In the genomic region with DNA sequence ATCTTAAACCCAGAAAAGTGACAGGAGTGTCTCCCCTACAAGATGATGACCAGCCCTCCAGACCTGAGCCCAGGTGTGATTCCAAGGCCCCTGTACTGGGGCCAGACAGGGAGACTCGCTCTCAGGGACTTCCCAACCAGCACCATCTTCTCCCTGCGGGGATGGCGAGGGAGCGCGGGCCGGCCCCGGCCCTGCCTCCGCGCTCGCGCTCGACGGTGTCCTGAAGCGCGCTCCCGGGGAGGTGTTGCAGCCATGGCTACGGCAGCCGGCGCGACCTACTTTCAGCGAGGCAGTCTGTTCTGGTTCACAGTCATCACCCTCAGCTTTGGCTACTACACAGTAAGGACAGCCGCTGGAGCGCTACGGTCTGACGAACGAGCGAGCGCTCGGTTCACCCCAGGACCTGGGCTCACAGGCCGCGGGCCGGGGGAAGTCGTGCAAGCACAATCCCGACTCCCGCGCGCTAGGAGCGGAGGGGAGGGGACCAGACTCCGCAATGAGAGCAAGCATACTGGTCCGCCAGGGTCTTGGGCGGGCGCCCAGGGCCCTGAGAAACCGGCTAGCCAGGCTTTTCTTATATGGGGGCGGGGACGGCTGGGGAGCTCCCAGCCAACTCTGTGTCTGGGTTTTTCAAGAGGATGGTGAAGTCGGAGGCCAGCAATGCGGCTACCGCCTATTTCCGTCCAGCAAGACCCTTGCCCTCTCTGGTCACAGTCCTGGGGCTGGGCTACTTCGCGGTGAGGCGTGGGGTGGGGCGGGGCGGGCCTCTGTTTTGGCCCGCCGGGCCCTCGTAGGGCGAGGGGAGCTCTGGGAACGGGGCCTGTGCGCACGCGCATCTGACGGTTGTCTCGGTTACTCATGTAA, we compare ENCODE assay signal across 8 cellular contexts. TPM values are rescaled to one million over a fixed set of nuclear protein-coding genes. Genes with fewer than 3 reads are reported as not detected.
DNase-seq lines count a peak whose midpoint lies in the region; ATAC-seq and TF ChIP-seq lines count a peak whose summit lies in the region.

Gene TMEM254 (plus strand): TSS at position 218 of the 864 bp plus-strand sequence. CDS start 35 bp downstream, at position 253.

- peak; percentile 38 for TF ChIP-seq POLR2A in IMR-90 (IDR thresholded peaks at IDR 0.05; ENCODE audit: low read depth, low read length)

- H2AFZ ChIP-seq in IMR-90 (replicated peaks; ENCODE audit: low read length, poor library complexity), result peak within 1 kb of the TSS; percentile 99

- H3K4me3 Mint-ChIP-seq in activated T-cell treated with anti-CD3 and anti-CD28 coated beads, Interleukin-2, amount 50 U/mL, for 4 hours, result peak within 1 kb of the TSS; percentile 99

- H3K4me2 ChIP-seq in IMR-90 (ENCODE audit: low read depth, low read length), result peak within 1 kb of the TSS; percentile 90

- 2% methylated on average over 32 of the region's 64 CpGs; no CpG with 5 or more reads in 1 of the 2 experiments for WGBS in IMR-90 (ENCODE audit: extremely low coverage in 2 of 2, insufficient read length in 1 of 2), 2 experiments

- peak within 1 kb of the TSS; percentile 29; the same call in 1 of the 2 replicates for H2AK5ac ChIP-seq in IMR-90 (ENCODE audit: low read depth, low read length)

- no TSS peak for BruUV-seq in IMR-90 (replicated peaks; lab: Mats Ljungman, UMichigan)
- BruUV-seq in Panc1 (replicated peaks; lab: Mats Ljungman, UMichigan), result no TSS peak

- no peaks in the 10 kb centered on the region for H3K27me3 ChIP-seq in IMR-90 (ENCODE audit: control insufficient read depth, insufficient read depth, low read length)
- H3K27me3 ChIP-seq in Panc1 (ENCODE audit: control insufficient read depth, insufficient read depth, low read length), result no peaks in the 10 kb centered on the region
- no peaks in the 10 kb centered on the region for H3K27me3 ChIP-seq in muscle layer of duodenum (ENCODE audit: low read depth, low read length)

- 0 out of 2 replicates have a peak within 1 kb of the TSS, but pooled peaks have one; percentile 39 for H2BK20ac ChIP-seq in IMR-90 (ENCODE audit: low read depth, low read length)

- dilution Hi-C loops in IMR-90 (cut with HindIII; ENCODE audit: low sequenced_read_pairs, unreplicated experiment), result no loop called here

- H3K36me3 ChIP-seq in IMR-90 (ENCODE audit: control insufficient read depth, insufficient read depth, low read length) (no peaks in the 10 kb centered on the region), Panc1 (ENCODE audit: control insufficient read depth, insufficient read depth, low read length) (no peaks in the 10 kb centered on the region), muscle layer of duodenum (ENCODE audit: control insufficient read depth in 1 of 2, insufficient read depth in 2 of 2, low read length in 2 of 2) (peaks cover 0 to 12% of the 10 kb centered on the region in 2 donors)

- CTCF ChIA-PET in IMR-90 (lab: Yijun Ruan, JAX) (interaction anchor here (0.5 to 0.8 kb wide), 2 partner anchors 32 to 69 kb away, joined by 3 read pairs; no protein-coding TSS in a partner anchor), Panc1 (lab: Charles Lee) (interaction anchor here (1.1 kb wide), 1 partner anchor 143 kb away, joined by 4 read pairs; no protein-coding TSS in a partner anchor)

- no peaks in the 10 kb centered on the region for H4K20me1 ChIP-seq in IMR-90 (ENCODE audit: insufficient read depth, low read length)

- H3K56ac ChIP-seq in IMR-90 (ENCODE audit: extremely low read depth, insufficient read depth, low read length), result peak within 1 kb of the TSS; percentile 89

- peak within 1 kb of the TSS; percentile 98 for H3K14ac ChIP-seq in IMR-90 (replicated peaks; ENCODE audit: low read depth, low read length)

- in situ Hi-C loops in IMR-90 (cut with MboI; ENCODE audit: low sequenced_read_pairs) (no loop called here), Panc1 (cut with HindIII; ENCODE audit: low pct_unique_long_range_greater_than_20kb, low sequenced_read_pairs) (no loop called here)

- peak within 1 kb of the TSS; percentile 68 for H2BK5ac ChIP-seq in IMR-90 (ENCODE audit: low read depth, low read length, poor library complexity, severe bottlenecking)

- H3K4me1 ChIP-seq in IMR-90 (ENCODE audit: control insufficient read depth, insufficient read depth, low read length), result no peaks in the 10 kb centered on the region
- no peaks in the 10 kb centered on the region; the same call in 1 of the 2 replicates for H3K4me1 ChIP-seq in Panc1 (ENCODE audit: control insufficient read depth, insufficient read depth, low read length)
- peaks cover 9 to 17% of the 10 kb centered on the region in 2 donors for H3K4me1 ChIP-seq in muscle layer of duodenum (ENCODE audit: control insufficient read depth in 1 of 2, insufficient read depth in 2 of 2, low read length in 2 of 2)

- peaks cover 26% of the 10 kb centered on the region for H3K4me1 Mint-ChIP-seq in activated T-cell treated with anti-CD3 and anti-CD28 coated beads, Interleukin-2, amount 50 U/mL, for 4 hours (ENCODE audit: low read depth)

- intact Hi-C loops in IMR-90 (cut with micrococcal nuclease), result loop anchor here (2.0 kb wide), 1 partner anchor 58 kb away; no protein-coding TSS in a partner anchor
- intact Hi-C loops in Panc1 (cut with micrococcal nuclease; ENCODE audit: unreplicated experiment), result no loop called here

- no peaks in the 10 kb centered on the region for H3K9me3 Mint-ChIP-seq in activated T-cell treated with anti-CD3 and anti-CD28 coated beads, Interleukin-2, amount 50 U/mL, for 4 hours

- peak within 1 kb of the TSS; percentile 53 for H3K18ac ChIP-seq in IMR-90 (ENCODE audit: low read depth, low read length)

- peak within 1 kb of the TSS; percentile 92 for H3K4ac ChIP-seq in IMR-90 (ENCODE audit: low read depth, low read length)

- H3K9me3 ChIP-seq in IMR-90 (ENCODE audit: control insufficient read depth, insufficient read depth, low read length) (no peaks in the 10 kb centered on the region), Panc1 (ENCODE audit: control insufficient read depth, insufficient read depth, low read depth, low read length) (no peaks in the 10 kb centered on the region), muscle layer of duodenum (ENCODE audit: control insufficient read depth in 1 of 2, low read length in 2 of 2) (no peaks in the 10 kb centered on the region)

- H4K5ac ChIP-seq in IMR-90 (ENCODE audit: low read depth, low read length), result peak within 1 kb of the TSS; percentile 94

- peak within 1 kb of the TSS; percentile 21 for H2BK120ac ChIP-seq in IMR-90 (ENCODE audit: low read depth, low read length)

- H4K8ac ChIP-seq in IMR-90 (ENCODE audit: low read depth in 2 of 2, low read length in 2 of 2), result peak within 1 kb of the TSS; percentile 82 to 99

- peaks cover 0 to 10% of the 10 kb centered on the region in 2 experiments; a peak in 3 of 4 replicates for H3K79me1 ChIP-seq in IMR-90 (ENCODE audit: low read depth in 1 of 2, low read length in 2 of 2)

- peak within 1 kb of the TSS; percentile 89 for H2AK9ac ChIP-seq in IMR-90 (replicated peaks; ENCODE audit: low read depth, low read length, poor library complexity)

- peak within 1 kb of the TSS; percentile 91 for H3K23ac ChIP-seq in IMR-90 (ENCODE audit: low read depth, low read length)

- H3K27ac ChIP-seq in IMR-90 (ENCODE audit: insufficient read depth, low read length), result peak within 1 kb of the TSS; percentile 71
- peak within 1 kb of the TSS; percentile 97 for H3K27ac ChIP-seq in Panc1 (ENCODE audit: low read length)
- peak within 1 kb of the TSS; percentile 88 for H3K27ac ChIP-seq in muscle layer of duodenum (ENCODE audit: low read length)

- peaks cover 8% of the 10 kb centered on the region for H3K36me3 Mint-ChIP-seq in activated T-cell treated with anti-CD3 and anti-CD28 coated beads, Interleukin-2, amount 50 U/mL, for 4 hours (ENCODE audit: insufficient read depth)

- H3K9ac ChIP-seq in IMR-90 (ENCODE audit: low read depth, low read length), result peak within 1 kb of the TSS; percentile 96

- POLR2A ChIA-PET in IMR-90 (lab: Charles Lee; ENCODE audit: unreplicated experiment), result interaction anchor here (0.5 to 0.6 kb wide), 3 partner anchors 8 to 877 kb away, joined by 3 to 7 read pairs (median 6); no protein-coding TSS in a partner anchor
- POLR2A ChIA-PET in Panc1 (lab: Charles Lee), result interaction anchor here (0.6 to 1.3 kb wide), 7 partner anchors 10 to 171 kb away, joined by 3 to 4 read pairs (median 4); no protein-coding TSS in a partner anchor

- no peak for TF ChIP-seq RAD21 in IMR-90 (IDR thresholded peaks at IDR 0.05; ENCODE audit: low read length)

- H3K9me1 ChIP-seq in IMR-90 (ENCODE audit: insufficient read depth, low read length), result peaks cover 3% of the 10 kb centered on the region; the same call in 1 of the 2 replicates

- no peak for TF ChIP-seq CTCF in IMR-90 (conservative IDR thresholded peaks at IDR 0.05; ENCODE audit: low read depth, low read length)
- no peak for TF ChIP-seq CTCF in Panc1 (IDR thresholded peaks at IDR 0.05)

- peak; percentile 75 for DNase-seq in DMS153 (lab: John Stamatoyannopoulos, UW)
- DNase-seq in IMR-90, result peak; percentile 81
- DNase-seq in Panc1 (ENCODE audit: low read depth, low spot score), result peak; percentile 74
- peak; percentile 84 for DNase-seq in activated T-cell treated with anti-CD3 and anti-CD28 coated beads, Interleukin-2, amount 50 U/mL, for 4 hours
- peak; percentile 86 for DNase-seq in stimulated activated CD8-positive, alpha-beta memory T cell treated with anti-CD3 and anti-CD28 coated beads, Interleukin-7, amount 100 ng/mL, for 24 hours (ENCODE audit: low read depth)

- no peaks in the 10 kb centered on the region for H3K27me3 Mint-ChIP-seq in activated T-cell treated with anti-CD3 and anti-CD28 coated beads, Interleukin-2, amount 50 U/mL, for 4 hours (ENCODE audit: low read depth)

- peak within 1 kb of the TSS; percentile 77 for H3K4me3 ChIP-seq in IMR-90 (ENCODE audit: insufficient read depth, low read depth, low read length)
- peak within 1 kb of the TSS; percentile 93 to 95 for H3K4me3 ChIP-seq in Panc1 (ENCODE audit: low read depth in 2 of 2, low read length in 2 of 2)
- peak within 1 kb of the TSS; percentile 80 to 96 for H3K4me3 ChIP-seq in muscle layer of duodenum (ENCODE audit: low read depth in 1 of 2, low read length in 2 of 2)

- H2BK15ac ChIP-seq in IMR-90 (ENCODE audit: low read depth, low read length), result peak within 1 kb of the TSS; percentile 32; the same call in 1 of the 3 replicates

- H4K91ac ChIP-seq in IMR-90 (ENCODE audit: insufficient read depth, low read depth, low read length), result peak within 1 kb of the TSS; percentile 78

- peak; percentile 76 for ATAC-seq in GM21529 (IDR thresholded peaks at IDR 0.05; ENCODE audit: unreplicated experiment)
- peak; percentile 96 for ATAC-seq in IMR-90 (ENCODE audit: low read depth)
- peak; percentile 97 for ATAC-seq in Panc1
- peak; percentile 85 to 86 for ATAC-seq in activated T-cell treated with anti-CD3 and anti-CD28 coated beads, Interleukin-2, amount 50 U/mL, for 4 hours
- ATAC-seq in esophagus mucosa, result peak; percentile 82

RNA-seq across cellular contexts. Expression of gene TMEM254, which starts in this region (rescaled TPM):
- total RNA-seq in IMR-90 (2012; rRNA removed) (4.4 and 4.7 TPM in 2 replicates), Panc1 (2021; ENCODE audit: unreplicated experiment) (28.8 TPM), esophagus mucosa (46.8 TPM)
- 9.1 and 10.7 TPM in 2 replicates for polyA plus RNA-seq in IMR-90 (2012; rRNA removed)
- polyA plus RNA-seq in IMR-90 (2012; cell fraction: cytosol; rRNA removed), result 5.0 and 6.8 TPM in 2 replicates
- 3.8 and 13.3 TPM in 2 replicates for polyA plus RNA-seq in IMR-90 (2012; cell fraction: nucleus; rRNA removed; ENCODE audit: low replicate concordance)
- polyA plus RNA-seq in Panc1 (2012; ENCODE audit: insufficient read length), result 28.3 TPM
- 10 to 100 TPM in 1 of 3 donors, 1 to 10 TPM in 2; 9.7 to 12.2 (median 9.7) TPM for total RNA-seq in activated T-cell treated with anti-CD3 and anti-CD28 coated beads, Interleukin-2, amount 50 U/mL, for 4 hours

Comparison
In these comparisons a context has a peak if more than half of its experiments do, and no peak if none do; other contexts are left out.
1. Peak in every context shown above with its lines: DNase-seq, ATAC-seq, H3K4me3 ChIP-seq and H3K27ac ChIP-seq.